3 cellular contexts compared by ENCODE assay signal in the genomic region with DNA sequence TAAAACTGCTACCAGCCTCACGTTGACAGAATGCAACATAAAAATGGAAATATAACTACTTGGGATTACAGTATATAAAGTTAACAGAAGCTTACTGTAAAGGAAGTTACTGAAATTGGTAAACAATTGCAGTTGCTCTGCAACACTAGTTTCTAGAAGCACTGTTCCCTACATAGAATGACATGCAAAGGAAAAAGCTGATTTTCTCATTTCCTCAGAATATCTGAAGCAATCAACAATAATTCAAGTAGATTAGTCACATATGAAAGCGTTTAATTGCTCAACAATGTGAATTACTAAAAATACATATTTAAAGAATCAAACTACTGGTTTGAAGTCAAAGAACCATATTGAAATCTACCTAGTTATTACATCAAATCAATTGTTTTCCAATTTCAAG.
TF ChIP-seq lines count a peak whose summit lies in the region.

No MANE protein-coding gene starts in this region.

TF ChIP-seq in SK-N-SH, 30 proteins besides CTCF, POLR2A, EP300 and RAD21 (continued from another document):
- TF ChIP-seq, protein P1, sequence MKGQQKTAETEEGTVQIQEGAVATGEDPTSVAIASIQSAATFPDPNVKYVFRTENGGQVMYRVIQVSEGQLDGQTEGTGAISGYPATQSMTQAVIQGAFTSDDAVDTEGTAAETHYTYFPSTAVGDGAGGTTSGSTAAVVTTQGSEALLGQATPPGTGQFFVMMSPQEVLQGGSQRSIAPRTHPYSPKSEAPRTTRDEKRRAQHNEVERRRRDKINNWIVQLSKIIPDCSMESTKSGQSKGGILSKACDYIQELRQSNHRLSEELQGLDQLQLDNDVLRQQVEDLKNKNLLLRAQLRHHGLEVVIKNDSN (IDR thresholded peaks at IDR 0.05; ENCODE audit: borderline replicate concordance, low read depth), result no peak
- no peak for TF ChIP-seq SMC3 (IDR thresholded peaks at IDR 0.05; ENCODE audit: low read depth, low read length)
- TF ChIP-seq FOSL2 (IDR thresholded peaks at IDR 0.05; ENCODE audit: borderline replicate concordance, low read depth), result no peak
- no peak for TF ChIP-seq MAX (IDR thresholded peaks at IDR 0.05; ENCODE audit: low read depth)
- no peak for TF ChIP-seq FOXM1 (IDR thresholded peaks at IDR 0.05; ENCODE audit: low read depth)
- TF ChIP-seq NFIC (IDR thresholded peaks at IDR 0.05; ENCODE audit: borderline replicate concordance), result no peak

TF ChIP-seq in SK-N-SH treated with all-trans-retinoic acid at 6 μM for 48 hours, 23 proteins besides CTCF, POLR2A, EP300 and RAD21:
- TF ChIP-seq, protein P2, sequence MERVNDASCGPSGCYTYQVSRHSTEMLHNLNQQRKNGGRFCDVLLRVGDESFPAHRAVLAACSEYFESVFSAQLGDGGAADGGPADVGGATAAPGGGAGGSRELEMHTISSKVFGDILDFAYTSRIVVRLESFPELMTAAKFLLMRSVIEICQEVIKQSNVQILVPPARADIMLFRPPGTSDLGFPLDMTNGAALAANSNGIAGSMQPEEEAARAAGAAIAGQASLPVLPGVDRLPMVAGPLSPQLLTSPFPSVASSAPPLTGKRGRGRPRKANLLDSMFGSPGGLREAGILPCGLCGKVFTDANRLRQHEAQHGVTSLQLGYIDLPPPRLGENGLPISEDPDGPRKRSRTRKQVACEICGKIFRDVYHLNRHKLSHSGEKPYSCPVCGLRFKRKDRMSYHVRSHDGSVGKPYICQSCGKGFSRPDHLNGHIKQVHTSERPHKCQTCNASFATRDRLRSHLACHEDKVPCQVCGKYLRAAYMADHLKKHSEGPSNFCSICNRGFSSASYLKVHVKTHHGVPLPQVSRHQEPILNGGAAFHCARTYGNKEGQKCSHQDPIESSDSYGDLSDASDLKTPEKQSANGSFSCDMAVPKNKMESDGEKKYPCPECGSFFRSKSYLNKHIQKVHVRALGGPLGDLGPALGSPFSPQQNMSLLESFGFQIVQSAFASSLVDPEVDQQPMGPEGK (CRISPR knock-in tag; IDR thresholded peaks at IDR 0.05; ENCODE audit: borderline replicate concordance), result no peak
- TF ChIP-seq ZC3H10 (CRISPR knock-in tag; IDR thresholded peaks at IDR 0.05) (no peak), ESRRG (CRISPR knock-in tag; IDR thresholded peaks at IDR 0.05) (no peak), SNAI2 (CRISPR knock-in tag; IDR thresholded peaks at IDR 0.05) (no peak), BACH2 (CRISPR knock-in tag; IDR thresholded peaks at IDR 0.05; ENCODE audit: borderline replicate concordance) (no peak), RARB (CRISPR knock-in tag; IDR thresholded peaks at IDR 0.05) (no peak), OSR1 (CRISPR knock-in tag; IDR thresholded peaks at IDR 0.05) (no peak), GLIS3 (CRISPR knock-in tag; IDR thresholded peaks at IDR 0.05) (no peak), TOX (CRISPR knock-in tag; IDR thresholded peaks at IDR 0.05; ENCODE audit: borderline replicate concordance) (no peak), ISL1 (CRISPR knock-in tag; IDR thresholded peaks at IDR 0.05) (no peak)
- TF ChIP-seq, protein P3, sequence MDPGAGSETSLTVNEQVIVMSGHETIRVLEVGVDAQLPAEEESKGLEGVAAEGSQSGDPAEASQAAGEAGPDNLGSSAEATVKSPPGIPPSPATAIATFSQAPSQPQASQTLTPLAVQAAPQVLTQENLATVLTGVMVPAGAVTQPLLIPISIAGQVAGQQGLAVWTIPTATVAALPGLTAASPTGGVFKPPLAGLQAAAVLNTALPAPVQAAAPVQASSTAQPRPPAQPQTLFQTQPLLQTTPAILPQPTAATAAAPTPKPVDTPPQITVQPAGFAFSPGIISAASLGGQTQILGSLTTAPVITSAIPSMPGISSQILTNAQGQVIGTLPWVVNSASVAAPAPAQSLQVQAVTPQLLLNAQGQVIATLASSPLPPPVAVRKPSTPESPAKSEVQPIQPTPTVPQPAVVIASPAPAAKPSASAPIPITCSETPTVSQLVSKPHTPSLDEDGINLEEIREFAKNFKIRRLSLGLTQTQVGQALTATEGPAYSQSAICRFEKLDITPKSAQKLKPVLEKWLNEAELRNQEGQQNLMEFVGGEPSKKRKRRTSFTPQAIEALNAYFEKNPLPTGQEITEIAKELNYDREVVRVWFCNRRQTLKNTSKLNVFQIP (CRISPR knock-in tag; IDR thresholded peaks at IDR 0.05; ENCODE audit: borderline replicate concordance, low read depth), result no peak

TF ChIP-seq in WTC11, 78 proteins besides CTCF, POLR2A, EP300 and RAD21:
- no peak for TF ChIP-seq ATF2 (CRISPR knock-in tag; IDR thresholded peaks at IDR 0.05; ENCODE audit: borderline replicate concordance, low read depth)
- no peak for TF ChIP-seq GTF2I (CRISPR knock-in tag; conservative IDR thresholded peaks at IDR 0.05)
